ENCODE assay signal across 10 cellular contexts in the genomic region with DNA sequence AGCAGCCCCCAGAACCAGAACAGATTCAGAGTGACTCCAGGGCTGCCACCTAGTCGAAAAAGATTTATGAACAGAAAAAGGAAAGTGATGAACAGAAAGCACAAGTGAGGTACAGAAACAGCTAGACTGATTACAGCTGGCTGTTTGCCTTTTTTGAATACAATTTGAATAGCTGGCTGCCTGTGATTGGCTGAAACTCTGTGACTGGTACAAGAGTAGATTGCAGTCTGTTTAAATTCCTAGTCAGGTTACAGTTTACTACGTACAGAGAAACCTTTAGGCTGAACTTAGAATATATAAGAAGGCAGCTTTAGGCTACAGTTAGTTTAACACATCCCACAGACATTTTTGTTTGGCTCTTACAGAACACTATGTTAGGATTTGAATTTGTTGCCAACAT.
DNase-seq lines count a peak whose midpoint lies in the region; ATAC-seq and TF ChIP-seq lines count a peak whose summit lies in the region.
"Had no signal": no experiment of that assay in that cellular context is flagged by ENCODE, and none has a peak within 500 bp of the region (broad histone marks: within the 10 kb centered on the region; RNA-seq: fewer than 3 reads in every experiment).

No MANE protein-coding gene starts in this region.

- ATAC-seq in HG03095 (IDR thresholded peaks at IDR 0.05; ENCODE audit: unreplicated experiment): no peak
- no peak for ATAC-seq in HG03097 (IDR thresholded peaks at IDR 0.05; ENCODE audit: low FRiP score, unreplicated experiment)

- peaks cover 64% of the 10 kb centered on the region for H3K4me1 Mint-ChIP-seq in dendritic cell treated with granulocyte-macrophage colony-stimulating factor and Interleukin-4, amounts not matched to agents 40 ng/mL and 50 ng/mL, for 4 days (ENCODE audit: low read depth)

- no peak for TF ChIP-seq RAD21 in Ishikawa (IDR thresholded peaks at IDR 0.05; ENCODE audit: low read depth)

- no peaks in the 10 kb centered on the region for H3K27me3 Mint-ChIP-seq in dendritic cell treated with granulocyte-macrophage colony-stimulating factor and Interleukin-4, amounts not matched to agents 40 ng/mL and 50 ng/mL, for 4 days

- H3K36me3 Mint-ChIP-seq in dendritic cell treated with granulocyte-macrophage colony-stimulating factor and Interleukin-4, amounts not matched to agents 40 ng/mL and 50 ng/mL, for 4 days (ENCODE audit: low read depth): no peaks in the 10 kb centered on the region

- no peaks in the 10 kb centered on the region for H3K9me3 Mint-ChIP-seq in dendritic cell treated with granulocyte-macrophage colony-stimulating factor and Interleukin-4, amounts not matched to agents 40 ng/mL and 50 ng/mL, for 4 days

- H3K4me3 Mint-ChIP-seq in dendritic cell treated with granulocyte-macrophage colony-stimulating factor and Interleukin-4, amounts not matched to agents 40 ng/mL and 50 ng/mL, for 4 days: no peak overlapping the region

- intact Hi-C loops in dendritic cell treated with granulocyte-macrophage colony-stimulating factor and Interleukin-4, amounts not matched to agents 40 ng/mL and 50 ng/mL, for 4 days (cut with micrococcal nuclease): no loop called here

- DNase-seq in EH (ENCODE audit: low read depth) (peak; percentile 26), midbrain (lab: John Stamatoyannopoulos, UW) (peak; percentile 44), kidney tubule cell (ENCODE audit: low spot score) (no peak), RPMI8226 (no peak)
- DNase-seq: AML-193, NCI-H446 treated with DMSO at 0.1 percent for 48 hours had no signal

- no peak for TF ChIP-seq EP300 in Ishikawa (IDR thresholded peaks at IDR 0.05; ENCODE audit: borderline replicate concordance)

- H3K27ac Mint-ChIP-seq in dendritic cell treated with granulocyte-macrophage colony-stimulating factor and Interleukin-4, amounts not matched to agents 40 ng/mL and 50 ng/mL, for 4 days: peak overlapping the region; percentile 74

TF ChIP-seq in Ishikawa, 13 proteins besides CTCF, POLR2A, EP300 and RAD21:
- TF ChIP-seq ZBTB7A (IDR thresholded peaks at IDR 0.05; ENCODE audit: low read depth): no peak
- TF ChIP-seq, protein P1, sequence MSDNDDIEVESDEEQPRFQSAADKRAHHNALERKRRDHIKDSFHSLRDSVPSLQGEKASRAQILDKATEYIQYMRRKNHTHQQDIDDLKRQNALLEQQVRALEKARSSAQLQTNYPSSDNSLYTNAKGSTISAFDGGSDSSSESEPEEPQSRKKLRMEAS (IDR thresholded peaks at IDR 0.05): no peak
- TF ChIP-seq, protein P2, sequence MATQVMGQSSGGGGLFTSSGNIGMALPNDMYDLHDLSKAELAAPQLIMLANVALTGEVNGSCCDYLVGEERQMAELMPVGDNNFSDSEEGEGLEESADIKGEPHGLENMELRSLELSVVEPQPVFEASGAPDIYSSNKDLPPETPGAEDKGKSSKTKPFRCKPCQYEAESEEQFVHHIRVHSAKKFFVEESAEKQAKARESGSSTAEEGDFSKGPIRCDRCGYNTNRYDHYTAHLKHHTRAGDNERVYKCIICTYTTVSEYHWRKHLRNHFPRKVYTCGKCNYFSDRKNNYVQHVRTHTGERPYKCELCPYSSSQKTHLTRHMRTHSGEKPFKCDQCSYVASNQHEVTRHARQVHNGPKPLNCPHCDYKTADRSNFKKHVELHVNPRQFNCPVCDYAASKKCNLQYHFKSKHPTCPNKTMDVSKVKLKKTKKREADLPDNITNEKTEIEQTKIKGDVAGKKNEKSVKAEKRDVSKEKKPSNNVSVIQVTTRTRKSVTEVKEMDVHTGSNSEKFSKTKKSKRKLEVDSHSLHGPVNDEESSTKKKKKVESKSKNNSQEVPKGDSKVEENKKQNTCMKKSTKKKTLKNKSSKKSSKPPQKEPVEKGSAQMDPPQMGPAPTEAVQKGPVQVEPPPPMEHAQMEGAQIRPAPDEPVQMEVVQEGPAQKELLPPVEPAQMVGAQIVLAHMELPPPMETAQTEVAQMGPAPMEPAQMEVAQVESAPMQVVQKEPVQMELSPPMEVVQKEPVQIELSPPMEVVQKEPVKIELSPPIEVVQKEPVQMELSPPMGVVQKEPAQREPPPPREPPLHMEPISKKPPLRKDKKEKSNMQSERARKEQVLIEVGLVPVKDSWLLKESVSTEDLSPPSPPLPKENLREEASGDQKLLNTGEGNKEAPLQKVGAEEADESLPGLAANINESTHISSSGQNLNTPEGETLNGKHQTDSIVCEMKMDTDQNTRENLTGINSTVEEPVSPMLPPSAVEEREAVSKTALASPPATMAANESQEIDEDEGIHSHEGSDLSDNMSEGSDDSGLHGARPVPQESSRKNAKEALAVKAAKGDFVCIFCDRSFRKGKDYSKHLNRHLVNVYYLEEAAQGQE (IDR thresholded peaks at IDR 0.05; ENCODE audit: low read depth): no peak
- TF ChIP-seq TEAD4 (IDR thresholded peaks at IDR 0.05): no peak
- TF ChIP-seq FOXM1 (IDR thresholded peaks at IDR 0.05; ENCODE audit: borderline replicate concordance, low read depth): peak; percentile 71
- no peak for TF ChIP-seq CEBPB (IDR thresholded peaks at IDR 0.05)
- no peak for TF ChIP-seq NFIC (IDR thresholded peaks at IDR 0.05)
- no peak for TF ChIP-seq TAF1 (IDR thresholded peaks at IDR 0.05; ENCODE audit: low read depth)

Comparison
In these comparisons a context has a peak if more than half of its experiments do, and no peak if none do; other contexts are left out.
1. DNase-seq: peak in EH (single experiment) and midbrain (single experiment); none in kidney tubule cell (single experiment) and RPMI8226 (single experiment).